Comparison of ENCODE assay signal across 32 cellular contexts in the genomic region with DNA sequence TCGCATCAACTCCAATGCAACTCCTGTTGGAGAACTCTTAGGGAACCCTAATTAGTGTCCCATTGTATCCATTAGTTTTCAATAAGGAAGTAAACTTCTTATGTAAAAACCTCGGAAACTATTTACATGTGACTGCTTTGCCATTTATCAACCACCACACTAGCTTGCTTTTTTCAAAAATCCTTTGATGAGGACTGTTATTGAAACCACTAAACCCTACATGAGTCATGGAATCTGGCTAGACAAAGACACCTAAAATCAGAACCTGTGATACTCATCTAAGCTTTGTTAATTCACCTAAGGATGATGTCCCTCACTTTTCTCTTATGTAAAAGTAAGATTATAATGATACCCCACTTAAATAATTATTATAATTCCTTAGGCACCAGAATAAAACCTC.
DNase-seq lines count a peak whose midpoint lies in the region; ATAC-seq and TF ChIP-seq lines count a peak whose summit lies in the region.
"Had no signal": no experiment of that assay in that cellular context is flagged by ENCODE, and none has a peak within 500 bp of the region (broad histone marks: within the 10 kb centered on the region; RNA-seq: fewer than 3 reads in every experiment).

No MANE protein-coding gene starts in this region.

- intact Hi-C loops in CD4-positive, alpha-beta T cell (cut with DNase I, micrococcal nuclease): no loop called here

- H3K27ac Mint-ChIP-seq in CD4-positive, alpha-beta T cell: no peak overlapping the region
- H3K27ac Mint-ChIP-seq: activated CD4-positive, alpha-beta T cell treated with anti-CD3 and anti-CD28 coated beads, Interleukin-2, amount 10 ng/mL, durations not matched to agents 24 days and 14 days; activated naive CD4-positive, alpha-beta T cell treated with anti-CD3 and anti-CD28 coated beads, Interleukin-2, amount 50 U/mL, for 24 hours; endodermal cell; nephron progenitor cell had no signal

- CTCF ChIA-PET in CD4-positive, alpha-beta T cell (lab: Charles Lee): no interaction called here

- ATAC-seq in CD4-positive, alpha-beta T cell (ENCODE audit: poor library complexity): no peak
- ATAC-seq in HG02623 (IDR thresholded peaks at IDR 0.05; ENCODE audit: unreplicated experiment): no peak
- ATAC-seq: esophagus mucosa had no signal

- H3K4me3 ChIP-seq in choroid plexus epithelial cell (ENCODE audit: low read depth, low read length): no peak overlapping the region
- H3K4me3 ChIP-seq: BLaER1, Peyer's patch, skin epidermis, thoracic aorta, vagina had no signal

- POLR2A ChIA-PET in CD4-positive, alpha-beta T cell (lab: Charles Lee): no interaction called here

- no peaks in the 10 kb centered on the region for H3K9me3 Mint-ChIP-seq in CD4-positive, alpha-beta T cell
- H3K9me3 Mint-ChIP-seq: activated CD4-positive, alpha-beta T cell treated with anti-CD3 and anti-CD28 coated beads, Interleukin-2, amount 10 ng/mL, durations not matched to agents 24 days and 14 days; activated naive CD4-positive, alpha-beta T cell treated with anti-CD3 and anti-CD28 coated beads, Interleukin-2, amount 50 U/mL, for 24 hours; endodermal cell; nephron progenitor cell had no signal

- TF ChIP-seq CTCF in choroid plexus epithelial cell (conservative IDR thresholded peaks at IDR 0.05; ENCODE audit: low read depth, low read length): no peak
- TF ChIP-seq CTCF in CD4-positive, alpha-beta T cell (IDR thresholded peaks at IDR 0.05): no peak

- no peak overlapping the region for H3K27ac ChIP-seq in CD4-positive, alpha-beta T cell (ENCODE audit: low read depth, low read length)
- H3K27ac ChIP-seq: BLaER1, Peyer's patch, skin epidermis, thoracic aorta, vagina, WERI-Rb-1 had no signal

- no peaks in the 10 kb centered on the region for H3K4me1 Mint-ChIP-seq in CD4-positive, alpha-beta T cell (ENCODE audit: low read depth)
- H3K4me1 Mint-ChIP-seq: activated CD4-positive, alpha-beta T cell treated with anti-CD3 and anti-CD28 coated beads, Interleukin-2, amount 10 ng/mL, durations not matched to agents 24 days and 14 days; activated naive CD4-positive, alpha-beta T cell treated with anti-CD3 and anti-CD28 coated beads, Interleukin-2, amount 50 U/mL, for 24 hours; endodermal cell; nephron progenitor cell had no signal

- H3K9me3 ChIP-seq in CD4-positive, alpha-beta T cell (ENCODE audit: control insufficient read depth, low read length): no peaks in the 10 kb centered on the region
- H3K9me3 ChIP-seq: BLaER1, Peyer's patch, thoracic aorta, vagina had no signal

- no peak overlapping the region for H3K4me3 Mint-ChIP-seq in CD4-positive, alpha-beta T cell
- H3K4me3 Mint-ChIP-seq: activated CD4-positive, alpha-beta T cell treated with anti-CD3 and anti-CD28 coated beads, Interleukin-2, amount 10 ng/mL, durations not matched to agents 24 days and 14 days; activated naive CD4-positive, alpha-beta T cell treated with anti-CD3 and anti-CD28 coated beads, Interleukin-2, amount 50 U/mL, for 24 hours; endodermal cell; nephron progenitor cell had no signal

- no peaks in the 10 kb centered on the region for H3K27me3 Mint-ChIP-seq in CD4-positive, alpha-beta T cell
- H3K27me3 Mint-ChIP-seq: activated CD4-positive, alpha-beta T cell treated with anti-CD3 and anti-CD28 coated beads, Interleukin-2, amount 10 ng/mL, durations not matched to agents 24 days and 14 days; activated naive CD4-positive, alpha-beta T cell treated with anti-CD3 and anti-CD28 coated beads, Interleukin-2, amount 50 U/mL, for 24 hours had no signal

- H3K27me3 ChIP-seq in CD4-positive, alpha-beta T cell (ENCODE audit: control insufficient read depth, insufficient read depth, low read length): no peaks in the 10 kb centered on the region
- H3K27me3 ChIP-seq: BLaER1, Peyer's patch, vagina had no signal

- DNase-seq in ELR (ENCODE audit: low read depth) (peak; percentile 30), LHCN-M2 (ENCODE audit: low read depth) (peak; percentile 41), choroid plexus epithelial cell (ENCODE audit: low read depth) (peak; percentile 10), renal cortical epithelial cell (ENCODE audit: low read depth) (peak; percentile 68), SKM-1 (lab: John Stamatoyannopoulos, UW; ENCODE audit: unreplicated experiment) (no peak)
- DNase-seq in CD4-positive, alpha-beta T cell: no peak
- DNase-seq: activated CD4-positive, alpha-beta T cell treated with anti-CD3 and anti-CD28 coated beads, Interleukin-2, amount 10 ng/mL, durations not matched to agents 24 days and 14 days; activated CD8-positive, alpha-beta memory T cell treated with anti-CD3 and anti-CD28 coated beads for 24 hours; activated T-cell treated with anti-CD3 and anti-CD28 coated beads for 4 hours; caudate nucleus; cortex of kidney; DMS53; endodermal cell; GF-D8; NCI-H1092; NCI-H1694 treated with DMSO at 0.1 percent for 48 hours; NCI-H446; NCI-H774; nephron progenitor cell; Peyer's patch; SHP77 treated with DMSO at 0.1 percent for 48 hours; stimulated activated naive CD4-positive, alpha-beta T cell treated with Interleukin-2 at 50 U/mL for 16 hours; SW 1271; T1000; WERI-Rb-1 had no signal

- H3K36me3 Mint-ChIP-seq in CD4-positive, alpha-beta T cell (ENCODE audit: low read depth): no peaks in the 10 kb centered on the region
- H3K36me3 Mint-ChIP-seq: activated naive CD4-positive, alpha-beta T cell treated with anti-CD3 and anti-CD28 coated beads, Interleukin-2, amount 50 U/mL, for 24 hours had no signal

Comparison
In these comparisons a context has a peak if more than half of its experiments do, and no peak if none do; other contexts are left out.
1. DNase-seq: peak in ELR (single experiment), LHCN-M2 (single experiment), choroid plexus epithelial cell (single experiment) and renal cortical epithelial cell (single experiment); none in CD4-positive, alpha-beta T cell (0 of 10) and SKM-1 (single experiment).